ENCODE assay signal across 8 cellular contexts in genomic region chr19:13115936-13116281, GRCh38. TPM values are rescaled to one million over a fixed set of nuclear protein-coding genes. Genes with fewer than 3 reads are reported as not detected.
A peak's percentile ranks its signal among the peaks of the same experiment; 100 is the strongest.
DNase-seq lines count a peak whose midpoint lies in the region; ATAC-seq and TF ChIP-seq lines count a peak whose summit lies in the region.

No MANE protein-coding gene starts in this region.

- TF ChIP-seq CTCF in WI38 (IDR thresholded peaks at IDR 0.05; ENCODE audit: low read depth, low read length) (no peak), glutamatergic neuron (IDR thresholded peaks at IDR 0.05; ENCODE audit: partially characterized antibody, unreplicated experiment) (no peak)

- peak overlapping the region; percentile 94 for H3K4me3 Mint-ChIP-seq in glutamatergic neuron (ENCODE audit: unreplicated experiment)

- no peaks in the 10 kb centered on the region for H3K36me3 Mint-ChIP-seq in glutamatergic neuron (ENCODE audit: unreplicated experiment)

- H3K27me3 ChIP-seq in H7 (ENCODE audit: control insufficient read depth, insufficient read depth, low read length): no peaks in the 10 kb centered on the region
- H3K27me3 ChIP-seq in skeletal muscle tissue (ENCODE audit: control insufficient read depth in 3 of 3, insufficient read depth in 3 of 3, low read length in 3 of 3): no peaks in the 10 kb centered on the region

- peak; percentile 66 for DNase-seq in H7
- no peak for DNase-seq in glutamatergic neuron
- DNase-seq in glomerular visceral epithelial cell (ENCODE audit: extremely low spot score): no peak
- no peak for DNase-seq in kidney tubule cell (ENCODE audit: low spot score)

- ATAC-seq in GM21390 (IDR thresholded peaks at IDR 0.05; ENCODE audit: unreplicated experiment) (no peak), GM19397 (IDR thresholded peaks at IDR 0.05; ENCODE audit: unreplicated experiment) (no peak)

- no peak overlapping the region for H3K27ac Mint-ChIP-seq in glutamatergic neuron (ENCODE audit: unreplicated experiment)

- peaks cover 12% of the 10 kb centered on the region for H3K9me3 Mint-ChIP-seq in glutamatergic neuron (ENCODE audit: unreplicated experiment)

- peak overlapping the region; percentile 87 to 93 (median 91) for H3K9ac ChIP-seq in skeletal muscle tissue (ENCODE audit: low read depth in 1 of 3, low read length in 3 of 3)

- H3K36me3 ChIP-seq in H7 (replicated peaks; ENCODE audit: control insufficient read depth, insufficient read depth, low read length): peaks cover 9% of the 10 kb centered on the region
- H3K36me3 ChIP-seq in skeletal muscle tissue (ENCODE audit: control insufficient read depth in 3 of 3, insufficient read depth in 3 of 3, low read length in 3 of 3): peaks cover 7 to 17% (median 13%) of the 10 kb centered on the region in 3 donors

- H3K9me3 ChIP-seq in skeletal muscle tissue (ENCODE audit: control insufficient read depth in 3 of 3, low read length in 3 of 3): no peaks in the 10 kb centered on the region

- H3K27ac ChIP-seq in skeletal muscle tissue (ENCODE audit: low read depth, low read length): peak overlapping the region; percentile 75

- H3K4me3 ChIP-seq in H7 (ENCODE audit: insufficient read depth, low read depth, low read length) (peak overlapping the region; percentile 92), WI38 (ENCODE audit: low read depth, low read length) (peak overlapping the region; percentile 83), skeletal muscle tissue (ENCODE audit: low read length in 3 of 3) (peak overlapping the region; percentile 93 to 99 (median 96))

- H3K4me1 ChIP-seq in skeletal muscle tissue (ENCODE audit: control insufficient read depth in 3 of 3, insufficient read depth in 3 of 3, low read length in 3 of 3): peaks cover 38 to 47% (median 42%) of the 10 kb centered on the region in 3 donors

- H3K4me1 Mint-ChIP-seq in glutamatergic neuron (ENCODE audit: low read depth, unreplicated experiment): peaks cover 13% of the 10 kb centered on the region

- H3K27me3 Mint-ChIP-seq in glutamatergic neuron (ENCODE audit: unreplicated experiment): peaks cover 11% of the 10 kb centered on the region

RNA-seq across cellular contexts. Expression of gene TRMT1, which starts 0.6 kb away (rescaled TPM):
- 81.5 and 89.1 TPM in 2 replicates for total RNA-seq in H7 (2014; rRNA removed; shearing (Covaris generic))
- total RNA-seq in glutamatergic neuron (ENCODE audit: unreplicated experiment) (29.2 TPM), skeletal muscle tissue (13.0 TPM)

RNA-seq across cellular contexts. Expression of gene NACC1, which starts 2.2 kb away (rescaled TPM):
- 254 and 292 TPM in 2 replicates for total RNA-seq in H7 (2014; rRNA removed; shearing (Covaris generic))
- 68.6 TPM for total RNA-seq in glutamatergic neuron (ENCODE audit: unreplicated experiment)
- total RNA-seq in skeletal muscle tissue: 10.4 TPM

RNA-seq across cellular contexts. Expression of gene LYL1, which starts 13.3 kb away (rescaled TPM):
- total RNA-seq in H7 (2014; rRNA removed; shearing (Covaris generic)): 1.5 and 1.7 TPM in 2 replicates
- 1.3 TPM for total RNA-seq in glutamatergic neuron (ENCODE audit: unreplicated experiment)
- total RNA-seq in skeletal muscle tissue: 13.6 TPM

RNA-seq across cellular contexts. Expression of gene STX10, which starts 34.3 kb away (rescaled TPM):
- total RNA-seq in H7 (2014; rRNA removed; shearing (Covaris generic)): 60.1 and 60.7 TPM in 2 replicates
- 17.2 TPM for total RNA-seq in glutamatergic neuron (ENCODE audit: unreplicated experiment)
- 24.5 TPM for total RNA-seq in skeletal muscle tissue

RNA-seq across cellular contexts. Expression of gene IER2, which starts 34.3 kb away (rescaled TPM):
- total RNA-seq in H7 (2014; rRNA removed; shearing (Covaris generic)): 34.5 and 56.4 TPM in 2 replicates
- 109 TPM for total RNA-seq in glutamatergic neuron (ENCODE audit: unreplicated experiment)
- total RNA-seq in skeletal muscle tissue: 23.5 TPM
